Comparison of ENCODE assay signal across 27 cellular contexts in the genomic region with DNA sequence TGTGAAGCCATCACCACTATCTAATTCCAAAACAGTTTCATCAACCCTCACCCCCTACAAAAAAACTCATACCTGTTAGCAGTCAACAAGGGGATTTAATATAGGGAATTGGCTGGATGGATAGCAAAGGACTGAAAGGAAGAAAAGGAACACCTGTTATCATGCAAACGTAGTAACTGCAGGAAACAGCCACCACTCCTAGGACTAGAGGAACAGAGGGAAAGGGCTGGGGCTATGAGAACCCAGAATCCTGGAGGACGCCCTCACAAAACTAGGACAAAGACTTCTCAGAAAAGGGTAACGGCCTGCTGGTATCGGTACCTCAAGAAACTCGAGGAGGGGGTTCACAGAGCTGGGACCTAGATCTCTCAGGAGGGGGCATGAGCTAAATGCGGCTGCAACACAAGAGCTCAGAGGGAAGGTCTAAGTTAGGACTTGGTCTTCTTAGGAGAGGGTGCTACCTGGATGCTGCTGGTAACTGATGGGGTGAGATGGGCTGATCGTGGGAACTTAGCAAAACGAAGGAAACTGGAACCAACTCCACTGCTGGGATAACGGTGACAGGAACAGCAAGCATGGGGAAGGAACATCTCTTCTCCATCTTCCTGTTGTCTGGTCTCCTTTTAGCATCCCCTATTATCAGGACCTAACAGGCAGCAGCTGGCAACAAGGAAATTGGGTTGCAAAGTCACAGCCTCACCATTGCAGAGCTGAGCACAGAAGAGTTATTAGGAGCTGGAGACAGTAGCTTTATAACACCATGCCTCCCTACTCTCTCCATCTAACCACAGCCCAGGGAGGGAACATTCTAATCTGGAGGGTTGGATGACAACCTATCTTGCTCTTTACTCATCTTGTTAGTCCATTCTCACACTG.
"Had no signal": no experiment of that assay in that cellular context is flagged by ENCODE, and none has a peak within 500 bp of the region (broad histone marks: within the 10 kb centered on the region; RNA-seq: fewer than 3 reads in every experiment).

No MANE protein-coding gene starts in this region.

- H3K27me3 ChIP-seq: breast epithelium, left lung, neural progenitor cell, right atrium auricular region, tibial nerve had no signal

- H3K4me2 ChIP-seq: neural progenitor cell had no signal

- H3K27ac Mint-ChIP-seq: activated naive CD4-positive, alpha-beta T cell treated with anti-CD3 and anti-CD28 coated beads, Interleukin-2, amount 50 U/mL, for 24 hours; activated naive CD8-positive, alpha-beta T cell treated with anti-CD3 and anti-CD28 coated beads, Interleukin-2, amount 50 U/mL, for 24 hours; activated T-helper 2 cell treated with anti-CD3 and anti-CD28 coated beads, Interferon-gamma antibody, Interleukin-2, Interleukin-4, amounts not matched to agents 10 μg/mL and 5 μg/mL and 100 μg/mL, durations not matched to agents 14 hours and 24 hours and 36 hours; dendritic cell treated with granulocyte-macrophage colony-stimulating factor and Interleukin-4, amounts not matched to agents 40 ng/mL and 50 ng/mL, for 4 days; endodermal cell; natural killer cell; neural progenitor cell had no signal

- H3K9me3 Mint-ChIP-seq: activated naive CD4-positive, alpha-beta T cell treated with anti-CD3 and anti-CD28 coated beads, Interleukin-2, amount 50 U/mL, for 24 hours; activated naive CD8-positive, alpha-beta T cell treated with anti-CD3 and anti-CD28 coated beads, Interleukin-2, amount 50 U/mL, for 24 hours; activated T-helper 2 cell treated with anti-CD3 and anti-CD28 coated beads, Interferon-gamma antibody, Interleukin-2, Interleukin-4, amounts not matched to agents 10 μg/mL and 5 μg/mL and 100 μg/mL, durations not matched to agents 14 hours and 24 hours and 36 hours; dendritic cell treated with granulocyte-macrophage colony-stimulating factor and Interleukin-4, amounts not matched to agents 40 ng/mL and 50 ng/mL, for 4 days; natural killer cell had no signal

- H3K4me1 ChIP-seq: breast epithelium, esophagus squamous epithelium, heart right ventricle, left lung, lower lobe of right lung, neural progenitor cell, parathyroid adenoma, right atrium auricular region, tibial nerve had no signal

- H2AFZ ChIP-seq: neural progenitor cell, parathyroid adenoma had no signal

- H3K79me2 ChIP-seq: parathyroid adenoma had no signal

- DNase-seq: activated CD4-positive, alpha-beta T cell treated with anti-CD3 and anti-CD28 coated beads, Interleukin-2, amount 50 U/mL, for 48 hours; activated naive CD8-positive, alpha-beta T cell treated with anti-CD3 and anti-CD28 coated beads, Interleukin-2, amount 50 U/mL, for 24 hours; activated T-cell treated with anti-CD3 and anti-CD28 coated beads, Interleukin-2, amount 50 U/mL, for 48 hours; central memory CD4-positive, alpha-beta T cell; endodermal cell; esophagus squamous epithelium; foreskin melanocyte; heart right ventricle; kidney glomerular epithelial cell; left lung; lower lobe of right lung; mesendoderm; natural killer cell; occipital lobe; stimulated activated CD4-positive, alpha-beta T cell treated with anti-CD3 and anti-CD28 coated beads, Interleukin-15, amount 100 ng/mL, for 24 hours; stimulated activated CD4-positive, alpha-beta T cell treated with anti-CD3 and anti-CD28 coated beads, Interleukin-2, amount 100 ng/mL, for 24 hours; stimulated activated naive CD4-positive, alpha-beta T cell treated with Interleukin-2 at 50 U/mL for 16 hours; T-helper 1 cell; WERI-Rb-1 had no signal

- H3K9ac ChIP-seq: neural progenitor cell, parathyroid adenoma had no signal

- H3K27me3 Mint-ChIP-seq: dendritic cell treated with granulocyte-macrophage colony-stimulating factor and Interleukin-4, amounts not matched to agents 40 ng/mL and 50 ng/mL, for 4 days had no signal

- H3K9me3 ChIP-seq: breast epithelium, esophagus squamous epithelium, left lung, lower lobe of right lung, right atrium auricular region, tibial nerve had no signal

- H3K4me3 Mint-ChIP-seq: activated naive CD4-positive, alpha-beta T cell treated with anti-CD3 and anti-CD28 coated beads, Interleukin-2, amount 50 U/mL, for 24 hours; activated naive CD8-positive, alpha-beta T cell treated with anti-CD3 and anti-CD28 coated beads, Interleukin-2, amount 50 U/mL, for 24 hours; dendritic cell treated with granulocyte-macrophage colony-stimulating factor and Interleukin-4, amounts not matched to agents 40 ng/mL and 50 ng/mL, for 4 days; endodermal cell; natural killer cell; neural progenitor cell had no signal

- H3K4me1 Mint-ChIP-seq: activated naive CD4-positive, alpha-beta T cell treated with anti-CD3 and anti-CD28 coated beads, Interleukin-2, amount 50 U/mL, for 24 hours; activated naive CD8-positive, alpha-beta T cell treated with anti-CD3 and anti-CD28 coated beads, Interleukin-2, amount 50 U/mL, for 24 hours; natural killer cell had no signal

- H3K36me3 Mint-ChIP-seq: activated naive CD4-positive, alpha-beta T cell treated with anti-CD3 and anti-CD28 coated beads, Interleukin-2, amount 50 U/mL, for 24 hours; natural killer cell; neural progenitor cell had no signal

- H3K27ac ChIP-seq: breast epithelium, esophagus squamous epithelium, heart right ventricle, left lung, lower lobe of right lung, neural progenitor cell, parathyroid adenoma, right atrium auricular region, tibial nerve, WERI-Rb-1 had no signal

- ATAC-seq: activated naive CD8-positive, alpha-beta T cell treated with anti-CD3 and anti-CD28 coated beads, Interleukin-2, amount 50 U/mL, for 24 hours; heart right ventricle; left lung; lower lobe of right lung; natural killer cell had no signal
